24 cellular contexts compared by ENCODE assay signal in the genomic region with DNA sequence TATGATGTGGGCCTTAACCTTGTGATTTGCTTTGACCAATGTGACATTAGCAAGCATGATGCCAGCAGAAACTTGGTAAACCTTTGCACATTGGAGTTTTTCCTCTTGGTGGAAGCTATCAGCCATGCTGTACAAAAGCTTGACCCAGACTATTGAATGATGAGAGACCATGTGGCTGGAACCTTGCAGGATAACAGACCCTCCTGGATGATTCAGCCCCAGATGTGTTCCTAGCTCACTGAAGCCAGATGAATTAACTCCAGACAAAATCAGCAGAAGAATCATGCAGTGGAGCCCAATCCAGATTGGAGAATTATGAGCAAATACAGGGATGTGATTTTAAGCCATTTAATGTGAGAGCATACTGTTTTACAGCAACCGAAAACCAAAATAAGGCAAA. TPM values are rescaled to one million over a fixed set of nuclear protein-coding genes. Genes with fewer than 3 reads are reported as not detected.
DNase-seq lines count a peak whose midpoint lies in the region; ATAC-seq, FAIRE-seq and TF ChIP-seq lines count a peak whose summit lies in the region.
"Had no signal": no experiment of that assay in that cellular context is flagged by ENCODE, and none has a peak within 500 bp of the region (broad histone marks: within the 10 kb centered on the region; RNA-seq: fewer than 3 reads in every experiment).

No MANE protein-coding gene starts in this region.

- DNase-seq in coronary artery (ENCODE audit: low spot score) (no peak), thoracic aorta (ENCODE audit: low spot score) (no peak), T-helper 9 cell (no peak), germinal center (ENCODE audit: low spot score) (no peak), GM19239 (ENCODE audit: insufficient read length, low spot score) (no peak), anterior cingulate cortex (lab: John Stamatoyannopoulos, UW) (no peak)
- DNase-seq: C1 segment of cervical spinal cord; CD8-positive, alpha-beta T cell; DND-41; GM23248; HCEC 1CT; IMR-90; NCI-H1092 treated with DMSO at 0.1 percent for 48 hours; NCI-H1436 treated with DMSO at 0.1 percent for 48 hours; NCI-H1930; NCI-H226; NCI-H510A treated with DMSO at 0.1 percent for 48 hours; NCI-H748 treated with DMSO at 0.1 percent for 48 hours had no signal

- no peak for TF ChIP-seq CTCF in coronary artery (IDR thresholded peaks at IDR 0.05)
- no peak for TF ChIP-seq CTCF in thoracic aorta (IDR thresholded peaks at IDR 0.05)

- H3K27me3 ChIP-seq in muscle layer of duodenum (ENCODE audit: low read depth, low read length) (no peaks in the 10 kb centered on the region), thoracic aorta (replicated peaks; ENCODE audit: insufficient read depth) (no peaks in the 10 kb centered on the region)

- H3K4me3 ChIP-seq in coronary artery (peak overlapping the region; percentile 29), muscle layer of duodenum (ENCODE audit: low read depth in 1 of 2, low read length in 2 of 2) (no peak overlapping the region), thoracic aorta (no peak overlapping the region)
- H3K4me3 ChIP-seq: GM12878, GM23248 had no signal

- H3K9me3 ChIP-seq in muscle layer of duodenum (ENCODE audit: control insufficient read depth in 1 of 2, low read length in 2 of 2) (no peaks in the 10 kb centered on the region), thoracic aorta (no peaks in the 10 kb centered on the region)

- H3K27ac ChIP-seq in angular gyrus (ENCODE audit: low read depth, low read length): peak overlapping the region; percentile 36
- peak overlapping the region; percentile 19 to 47 for H3K27ac ChIP-seq in coronary artery
- H3K27ac ChIP-seq in muscle layer of duodenum (ENCODE audit: low read length): peak overlapping the region; percentile 53
- peak overlapping the region; percentile 42 to 47 for H3K27ac ChIP-seq in thoracic aorta
- H3K27ac ChIP-seq: GM23248, KMS-11 had no signal

- peaks cover 3 to 55% of the 10 kb centered on the region in 2 donors for H3K4me1 ChIP-seq in muscle layer of duodenum (ENCODE audit: control insufficient read depth in 1 of 2, insufficient read depth in 2 of 2, low read length in 2 of 2)
- peaks cover 42 to 85% of the 10 kb centered on the region in 2 donors for H3K4me1 ChIP-seq in thoracic aorta (ENCODE audit: control insufficient read depth in 1 of 2, low read depth in 2 of 2)

- no peak for FAIRE-seq in GM19239 (lab: Jason Lieb, UNC)
- FAIRE-seq: GM12878, HTR-8/SVneo had no signal

- ATAC-seq in thoracic aorta (ENCODE audit: insufficient number of reproducible peaks, low FRiP score, low read depth): no peak
- ATAC-seq: CD8-positive, alpha-beta T cell; GM12878; Panc1 had no signal

- H3K36me3 ChIP-seq in muscle layer of duodenum (ENCODE audit: control insufficient read depth in 1 of 2, insufficient read depth in 2 of 2, low read length in 2 of 2) (peaks cover 0 to 12% of the 10 kb centered on the region in 2 donors), thoracic aorta (peaks cover 16% of the 10 kb centered on the region)

RNA-seq across cellular contexts. Expression of gene SPARCL1, which starts 16.8 kb away (rescaled TPM):
- total RNA-seq in thoracic aorta: 1,000 to 10,000 TPM; 1,225 to 2,315 TPM
- total RNA-seq: CD8-positive, alpha-beta T cell; GM23248; IMR-90 had no signal
